ENCODE assay signal across 1 cellular context in genomic region chr17:81860756-81861568, GRCh38.
TF ChIP-seq lines count a peak whose summit lies in the region.

No MANE protein-coding gene starts in this region.

TF ChIP-seq in GM12878, 131 proteins besides CTCF, POLR2A, EP300 and RAD21 (continues in another document):
- no peak for TF ChIP-seq HDAC2 (IDR thresholded peaks at IDR 0.05)
- no peak for TF ChIP-seq MYC (IDR thresholded peaks at IDR 0.05; ENCODE audit: insufficient read depth, insufficient read length, insufficient replicate concordance, low read length, severe bottlenecking)
- no peak; the same call in 1 of the 2 replicates for TF ChIP-seq USF2 (IDR thresholded peaks at IDR 0.05; ENCODE audit: borderline replicate concordance, low read depth, low read length)
- TF ChIP-seq SMARCA5 (IDR thresholded peaks at IDR 0.05) = no peak
- TF ChIP-seq TARDBP (IDR thresholded peaks at IDR 0.05; ENCODE audit: borderline replicate concordance) = peak; percentile 97
- no peak for TF ChIP-seq ZNF384 (IDR thresholded peaks at IDR 0.05; ENCODE audit: borderline replicate concordance, low read depth, low read length)
- peak; percentile 92 for TF ChIP-seq ATF7 (IDR thresholded peaks at IDR 0.05; ENCODE audit: low read depth)
- peak; percentile 9 for TF ChIP-seq KLF5 (IDR thresholded peaks at IDR 0.05; ENCODE audit: partially characterized antibody)
- TF ChIP-seq PKNOX1 (IDR thresholded peaks at IDR 0.05) = peak; percentile 79
- TF ChIP-seq BCLAF1 (IDR thresholded peaks at IDR 0.05) = no peak
- TF ChIP-seq IRF3 (IDR thresholded peaks at IDR 0.05) = peak; percentile 99
- TF ChIP-seq ZNF217 (IDR thresholded peaks at IDR 0.05) = no peak
- no peak for TF ChIP-seq ZBTB33 (IDR thresholded peaks at IDR 0.05)
- TF ChIP-seq TBL1XR1 (IDR thresholded peaks at IDR 0.05; ENCODE audit: low read depth, low read length) = no peak
- peak; percentile 81; the same call in 1 of the 2 replicates for TF ChIP-seq JUND (IDR thresholded peaks at IDR 0.05; ENCODE audit: low read depth, low read length)
- peak; percentile 94 for TF ChIP-seq ZBTB40 (IDR thresholded peaks at IDR 0.05; ENCODE audit: borderline replicate concordance)
- TF ChIP-seq CHD2 (IDR thresholded peaks at IDR 0.05; ENCODE audit: borderline replicate concordance, low read depth, low read length) = peak; percentile 97
- no peak for TF ChIP-seq NFIC (IDR thresholded peaks at IDR 0.05; ENCODE audit: low read depth, low read length)
- no peak for TF ChIP-seq POU2F2 (IDR thresholded peaks at IDR 0.05; ENCODE audit: borderline replicate concordance, low read depth, low read length)
- TF ChIP-seq EGR1 (IDR thresholded peaks at IDR 0.05; ENCODE audit: borderline replicate concordance in 1 of 2, low read depth in 2 of 2, low read length in 2 of 2) = peak in 1 of 2 experiments; percentile 47; a peak in 1 of 3 replicates
- TF ChIP-seq IRF4 (IDR thresholded peaks at IDR 0.05; ENCODE audit: low read depth, low read length) = peak; percentile 34; the same call in 1 of the 2 replicates
- TF ChIP-seq SIX5 (IDR thresholded peaks at IDR 0.05; ENCODE audit: low read depth, low read length, severe bottlenecking) = peak; percentile 29
- TF ChIP-seq ZNF24 (IDR thresholded peaks at IDR 0.05) = no peak
- no peak for TF ChIP-seq STAT1 (conservative IDR thresholded peaks at IDR 0.05)
- TF ChIP-seq NFYA (IDR thresholded peaks at IDR 0.05; ENCODE audit: borderline replicate concordance, low read depth, low read length) = peak; percentile 98
- TF ChIP-seq TAF1 (IDR thresholded peaks at IDR 0.05; ENCODE audit: borderline replicate concordance, low read depth, low read length) = peak; percentile 41
- TF ChIP-seq SMAD1 (IDR thresholded peaks at IDR 0.05; ENCODE audit: low read depth, partially characterized antibody) = no peak
- TF ChIP-seq GABPA (IDR thresholded peaks at IDR 0.05; ENCODE audit: low read depth) = peak; percentile 94
- TF ChIP-seq WRNIP1 (IDR thresholded peaks at IDR 0.05; ENCODE audit: borderline replicate concordance, low read depth, low read length) = no peak
- TF ChIP-seq POLR2AphosphoS5 (IDR thresholded peaks at IDR 0.05; ENCODE audit: low read length) = peak; percentile 75
- TF ChIP-seq MTA2 (IDR thresholded peaks at IDR 0.05; ENCODE audit: low read depth) = no peak
- TF ChIP-seq SMC3 (IDR thresholded peaks at IDR 0.05; ENCODE audit: borderline replicate concordance, low read length) = no peak
- TF ChIP-seq REST (IDR thresholded peaks at IDR 0.05; ENCODE audit: low read depth, low read length) = no peak
- no peak for TF ChIP-seq MTA3 (IDR thresholded peaks at IDR 0.05; ENCODE audit: borderline replicate concordance, low read length)
- peak; percentile 52; the same call in 1 of the 2 replicates for TF ChIP-seq RELB (IDR thresholded peaks at IDR 0.05; ENCODE audit: low read depth)
- no peak for TF ChIP-seq CBFB (IDR thresholded peaks at IDR 0.05; ENCODE audit: low read depth)
- TF ChIP-seq CHD1 (IDR thresholded peaks at IDR 0.05; ENCODE audit: low read depth, low read length) = no peak; the same call in 1 of the 2 replicates
- no peak; the same call in 1 of the 2 replicates for TF ChIP-seq NFXL1 (IDR thresholded peaks at IDR 0.05; ENCODE audit: borderline replicate concordance)
- peak; percentile 100 for TF ChIP-seq SP1 (IDR thresholded peaks at IDR 0.05; ENCODE audit: low read depth, low read length)
- TF ChIP-seq CEBPB (IDR thresholded peaks at IDR 0.05; ENCODE audit: borderline replicate concordance in 1 of 2, low read depth in 2 of 2, low read length in 2 of 2) = peak in 1 of 2 experiments; percentile 64; a peak in 1 of 4 replicates
- TF ChIP-seq PAX5 (IDR thresholded peaks at IDR 0.05; ENCODE audit: borderline replicate concordance, low read depth, low read length) = peak; percentile 5; the same call in 1 of the 2 replicates
- peak; percentile 93 for TF ChIP-seq MEF2B (IDR thresholded peaks at IDR 0.05; ENCODE audit: partially characterized antibody, poor library complexity, severe bottlenecking)
- peak; percentile 92 for TF ChIP-seq FOS (IDR thresholded peaks at IDR 0.05; ENCODE audit: borderline replicate concordance, extremely low read depth, insufficient read length)
- TF ChIP-seq ZZZ3 (IDR thresholded peaks at IDR 0.05; ENCODE audit: control insufficient read depth, insufficient read length, low read depth) = no peak
- TF ChIP-seq USF1 (IDR thresholded peaks at IDR 0.05; ENCODE audit: borderline replicate concordance, extremely low read length, insufficient read depth, low read depth, low read length) = no peak
- no peak for TF ChIP-seq RCOR1 (conservative IDR thresholded peaks at IDR 0.05; ENCODE audit: low read depth, low read length)
- TF ChIP-seq SUPT20H (IDR thresholded peaks at IDR 0.05; ENCODE audit: borderline replicate concordance, control insufficient read depth, low read depth, low read length) = no peak
